In the genomic region with DNA sequence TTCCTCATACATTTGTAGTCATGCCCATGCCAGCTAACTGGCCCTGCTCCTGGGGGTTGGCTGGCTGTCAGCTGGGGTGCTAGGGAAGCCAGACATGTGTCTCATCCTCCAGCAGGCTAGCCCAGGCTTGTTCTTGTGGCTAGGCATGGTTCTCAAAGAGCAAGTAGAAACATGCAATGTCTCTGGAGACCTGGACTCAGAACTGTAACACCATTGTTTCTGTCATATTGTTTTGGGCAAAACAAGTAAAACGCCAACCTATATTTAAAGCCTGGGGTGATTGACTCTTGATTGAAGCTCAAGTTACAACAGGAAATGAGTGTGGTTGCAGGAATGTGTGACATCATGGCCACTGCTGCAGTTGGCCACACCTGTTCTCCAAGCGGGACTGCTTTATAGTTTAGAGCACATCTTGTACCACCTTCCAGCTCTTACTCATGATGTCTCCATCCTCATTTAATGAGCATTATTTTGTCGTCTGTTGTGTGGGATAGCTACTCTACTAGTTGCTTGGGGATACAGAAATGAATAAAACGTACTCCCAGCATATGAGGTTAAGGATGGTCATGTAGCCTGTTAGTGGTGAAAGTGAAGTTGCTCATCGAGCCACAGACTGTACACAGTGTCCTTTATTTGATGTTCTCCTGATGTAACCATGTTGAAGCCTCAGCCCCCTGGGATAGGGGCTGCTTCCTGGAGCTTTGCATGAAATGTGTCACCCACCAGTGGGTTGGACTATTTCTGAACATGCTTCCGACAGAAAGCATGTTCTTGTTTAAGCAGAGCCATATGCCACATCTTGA, we compare ENCODE assay signal across 10 cellular contexts.
A peak's percentile ranks its signal among the peaks of the same experiment; 100 is the strongest.
DNase-seq lines count a peak whose midpoint lies in the region; ATAC-seq and TF ChIP-seq lines count a peak whose summit lies in the region.
"Had no signal": no experiment of that assay in that cellular context is flagged by ENCODE, and none has a peak within 500 bp of the region (broad histone marks: within the 10 kb centered on the region; RNA-seq: fewer than 3 reads in every experiment).

No MANE protein-coding gene starts in this region.

- H3K4me3 ChIP-seq in CD8-positive, alpha-beta T cell (ENCODE audit: low read depth, low read length): no peak overlapping the region
- H3K4me3 ChIP-seq in upper lobe of left lung: no peak overlapping the region
- H3K4me3 ChIP-seq: transverse colon had no signal

- DNase-seq in COLO829 (ENCODE audit: low spot score) (peak; percentile 41), upper lobe of left lung (no peak), NCI-H128 (lab: John Stamatoyannopoulos, UW; ENCODE audit: unreplicated experiment) (no peak)
- no peak for DNase-seq in CD8-positive, alpha-beta T cell
- no peak for DNase-seq in stimulated activated CD4-positive, alpha-beta T cell treated with anti-CD3 and anti-CD28 coated beads, Interleukin-2, amount 100 ng/mL, for 48 hours
- DNase-seq: activated CD4-positive, alpha-beta T cell treated with anti-CD3 and anti-CD28 coated beads, Interleukin-2, amount 50 U/mL, for 48 hours; transverse colon had no signal

- ATAC-seq in GM21423 (IDR thresholded peaks at IDR 0.05; ENCODE audit: unreplicated experiment) (peak; percentile 81), HG03460 (IDR thresholded peaks at IDR 0.05; ENCODE audit: unreplicated experiment) (peak; percentile 77), upper lobe of left lung (ENCODE audit: low FRiP score in 2 of 2) (no peak)
- no peak for ATAC-seq in CD8-positive, alpha-beta T cell

- POLR2A ChIA-PET in CD8-positive, alpha-beta T cell (lab: Charles Lee): no interaction called here

- H3K36me3 ChIP-seq in CD8-positive, alpha-beta T cell (ENCODE audit: insufficient read depth, low read length): no peaks in the 10 kb centered on the region
- H3K36me3 ChIP-seq in upper lobe of left lung: no peaks in the 10 kb centered on the region
- H3K36me3 ChIP-seq: transverse colon had no signal

- no peaks in the 10 kb centered on the region for H3K27me3 ChIP-seq in CD8-positive, alpha-beta T cell (ENCODE audit: insufficient read depth, low read length)
- no peaks in the 10 kb centered on the region for H3K27me3 ChIP-seq in upper lobe of left lung
- H3K27me3 ChIP-seq: transverse colon had no signal

- no peak for TF ChIP-seq CTCF in CD8-positive, alpha-beta T cell (IDR thresholded peaks at IDR 0.05)
- no peak for TF ChIP-seq CTCF in upper lobe of left lung (IDR thresholded peaks at IDR 0.05)

- WGBS in upper lobe of left lung, 2 donors: 53 to 61% methylated on average over 6 of the region's 6 CpGs

- no peaks in the 10 kb centered on the region for H3K4me1 Mint-ChIP-seq in CD8-positive, alpha-beta T cell (ENCODE audit: low read depth)

- H3K9me3 ChIP-seq in CD8-positive, alpha-beta T cell (ENCODE audit: low read length): no peaks in the 10 kb centered on the region
- no peaks in the 10 kb centered on the region for H3K9me3 ChIP-seq in upper lobe of left lung
- H3K9me3 ChIP-seq: transverse colon had no signal

- CTCF ChIA-PET in CD8-positive, alpha-beta T cell (lab: Charles Lee): no interaction called here

- intact Hi-C loops in CD8-positive, alpha-beta T cell (cut with DNase I, micrococcal nuclease): no loop called here

- H3K27ac ChIP-seq in angular gyrus (ENCODE audit: low read depth, low read length) (peak overlapping the region; percentile 4), upper lobe of left lung (no peak overlapping the region)
- no peak overlapping the region for H3K27ac ChIP-seq in CD8-positive, alpha-beta T cell (ENCODE audit: low read depth, low read length)
- H3K27ac ChIP-seq: transverse colon had no signal

- no peak for TF ChIP-seq EP300 in upper lobe of left lung (IDR thresholded peaks at IDR 0.05)

- no peak for TF ChIP-seq POLR2A in upper lobe of left lung (IDR thresholded peaks at IDR 0.05)

- H3K4me3 Mint-ChIP-seq in CD8-positive, alpha-beta T cell: no peak overlapping the region

- no peaks in the 10 kb centered on the region for H3K9me3 Mint-ChIP-seq in CD8-positive, alpha-beta T cell

- H3K36me3 Mint-ChIP-seq in CD8-positive, alpha-beta T cell: no peaks in the 10 kb centered on the region

- no peaks in the 10 kb centered on the region for H3K4me1 ChIP-seq in CD8-positive, alpha-beta T cell (ENCODE audit: insufficient read depth, low read length)
- H3K4me1 ChIP-seq in upper lobe of left lung: no peaks in the 10 kb centered on the region
- H3K4me1 ChIP-seq: transverse colon had no signal

- H3K27me3 Mint-ChIP-seq in CD8-positive, alpha-beta T cell (ENCODE audit: low read depth): peaks cover 7% of the 10 kb centered on the region

- H3K27ac Mint-ChIP-seq in CD8-positive, alpha-beta T cell: no peak overlapping the region

Comparison
In these comparisons a context has a peak if more than half of its experiments do, and no peak if none do; other contexts are left out.
1. ATAC-seq: peak in GM21423 (single experiment) and HG03460 (single experiment); none in CD8-positive, alpha-beta T cell (single experiment) and upper lobe of left lung (0 of 2).